ENCODE assay signal across 14 cellular contexts in genomic region chr15:49134683-49135341, GRCh38. TPM values are rescaled to one million over a fixed set of nuclear protein-coding genes. Genes with fewer than 3 reads are reported as not detected.
A peak's percentile ranks its signal among the peaks of the same experiment; 100 is the strongest.
DNase-seq lines count a peak whose midpoint lies in the region; ATAC-seq, FAIRE-seq and TF ChIP-seq lines count a peak whose summit lies in the region.
"Had no signal": no experiment of that assay in that cellular context is flagged by ENCODE, and none has a peak within 500 bp of the region (broad histone marks: within the 10 kb centered on the region; RNA-seq: fewer than 3 reads in every experiment).

No MANE protein-coding gene starts in this region.

- no peaks in the 10 kb centered on the region for H3K9me3 ChIP-seq in pancreas
- H3K9me3 ChIP-seq: tibial artery had no signal

- H3K4me1 ChIP-seq in pancreas = no peaks in the 10 kb centered on the region
- H3K4me1 ChIP-seq: tibial artery had no signal

- H3K4me1 Mint-ChIP-seq in activated T-cell treated with anti-CD3 and anti-CD28 coated beads, Interleukin-2, amount 50 U/mL, for 24 hours (ENCODE audit: low read depth) = peaks cover 31% of the 10 kb centered on the region

- H3K27ac ChIP-seq in brain microvascular endothelial cell = peak overlapping the region; percentile 90
- H3K27ac ChIP-seq in pancreas = no peak overlapping the region
- H3K27ac ChIP-seq: tibial artery had no signal

- peak; percentile 13 for FAIRE-seq in pancreas (lab: Jason Lieb, UNC)
- FAIRE-seq: G401.6 had no signal

- no peaks in the 10 kb centered on the region for H3K27me3 Mint-ChIP-seq in activated T-cell treated with anti-CD3 and anti-CD28 coated beads, Interleukin-2, amount 50 U/mL, for 24 hours

- H3K9me3 Mint-ChIP-seq in activated T-cell treated with anti-CD3 and anti-CD28 coated beads, Interleukin-2, amount 50 U/mL, for 24 hours = no peaks in the 10 kb centered on the region

- no peak overlapping the region for H3K4me3 Mint-ChIP-seq in activated T-cell treated with anti-CD3 and anti-CD28 coated beads, Interleukin-2, amount 50 U/mL, for 24 hours

- intact Hi-C loops in pancreas (cut with DNase I) = no loop called here

- 85 to 90% methylated on average over 5 of the region's 5 CpGs for WGBS in pancreas, 2 donors

- ATAC-seq in HG03354 (IDR thresholded peaks at IDR 0.05; ENCODE audit: poor library complexity, severe bottlenecking, unreplicated experiment) = peak; percentile 53
- no peak for ATAC-seq in pancreas
- no peak for ATAC-seq in GM19023 (IDR thresholded peaks at IDR 0.05; ENCODE audit: unreplicated experiment)

- peak overlapping the region; percentile 78 for H3K27ac Mint-ChIP-seq in activated T-cell treated with anti-CD3 and anti-CD28 coated beads, Interleukin-2, amount 50 U/mL, for 24 hours

- in situ Hi-C loops in brain microvascular endothelial cell (cut with HindIII; ENCODE audit: low pct_ligation_motif_present, low sequenced_read_pairs) = no loop called here

- no peak for DNase-seq in activated T-cell treated with anti-CD3 and anti-CD28 coated beads, Interleukin-2, amount 50 U/mL, for 24 hours
- no peak for DNase-seq in activated T-cell treated with anti-CD3 and anti-CD28 coated beads, Interleukin-2, amount 50 U/mL, for 48 hours
- DNase-seq in brain microvascular endothelial cell = peak; percentile 4
- no peak for DNase-seq in pancreas
- DNase-seq in stimulated activated CD4-positive, alpha-beta T cell treated with anti-CD3 and anti-CD28 coated beads, Interleukin-4, amount 100 ng/mL, for 4 hours = no peak
- DNase-seq in UCSD-AML1 (lab: John Stamatoyannopoulos, UW; ENCODE audit: unreplicated experiment) = no peak
- DNase-seq: activated CD4-positive, CD25-positive, alpha-beta regulatory T cell; activated naive CD4-positive, alpha-beta T cell treated with Interleukin-2 at 50 U/mL for 16 hours; NCI-H446; RPMI8226; tibial artery had no signal

- H3K27me3 ChIP-seq in brain microvascular endothelial cell (replicated peaks) (no peaks in the 10 kb centered on the region), pancreas (no peaks in the 10 kb centered on the region)
- H3K27me3 ChIP-seq: tibial artery had no signal

- TF ChIP-seq CTCF in brain microvascular endothelial cell (IDR thresholded peaks at IDR 0.05; ENCODE audit: low read depth, low read length, missing control alignments) = no peak
- no peak for TF ChIP-seq CTCF in pancreas (IDR thresholded peaks at IDR 0.05)

- H3K36me3 ChIP-seq in brain microvascular endothelial cell (replicated peaks) = peaks cover 21% of the 10 kb centered on the region
- peaks cover 0 to 32% (median 3%) of the 10 kb centered on the region in 3 donors for H3K36me3 ChIP-seq in pancreas

- peaks cover 85% of the 10 kb centered on the region for H3K36me3 Mint-ChIP-seq in activated T-cell treated with anti-CD3 and anti-CD28 coated beads, Interleukin-2, amount 50 U/mL, for 24 hours (ENCODE audit: low read depth)

- H3K4me3 ChIP-seq in brain microvascular endothelial cell (ENCODE audit: low read depth, low read length) (no peak overlapping the region), pancreas (no peak overlapping the region)
- H3K4me3 ChIP-seq: tibial artery had no signal

RNA-seq across cellular contexts. Expression of gene COPS2, which starts 20.6 kb away (rescaled TPM):
- 10 to 100 TPM; 34.7 to 56.3 (median 43.3) TPM for total RNA-seq in pancreas
- polyA plus RNA-seq in pancreas = 10 to 100 TPM; 22.6 to 26.5 TPM

RNA-seq across cellular contexts. Expression of gene GALK2, which starts 35.2 kb away (rescaled TPM):
- total RNA-seq in pancreas = 10 to 100 TPM; 15.8 to 28.0 (median 18.9) TPM
- polyA plus RNA-seq in pancreas = 10 to 100 TPM in 1 of 2 donors, 1 to 10 TPM in 1; 9.3 to 11.8 TPM
